8 cellular contexts compared by ENCODE assay signal in genomic region chr10:26881600-26882331, GRCh38. TPM values are rescaled to one million over a fixed set of nuclear protein-coding genes. Genes with fewer than 3 reads are reported as not detected.
DNase-seq lines count a peak whose midpoint lies in the region; ATAC-seq and TF ChIP-seq lines count a peak whose summit lies in the region.

No MANE protein-coding gene starts in this region.

- H3K9me3 Mint-ChIP-seq in T-cell, result no peaks in the 10 kb centered on the region

- H3K9me3 ChIP-seq in DOHH2 (ENCODE audit: control insufficient read depth, insufficient read depth, low read length), result no peaks in the 10 kb centered on the region
- no peaks in the 10 kb centered on the region for H3K9me3 ChIP-seq in parathyroid adenoma (ENCODE audit: control insufficient read depth, low read length)

- H2AFZ ChIP-seq in parathyroid adenoma, result no peak overlapping the region

- POLR2A ChIA-PET in T-cell (lab: Charles Lee), result interaction anchor here in 1 of 2 donors (0.8 to 1.6 kb wide), 2 partner anchors 156 to 163 kb away, joined by 3 read pairs; no protein-coding TSS in a partner anchor

- H3K79me2 ChIP-seq in DOHH2 (ENCODE audit: control insufficient read depth, low read length), result no peaks in the 10 kb centered on the region
- no peaks in the 10 kb centered on the region for H3K79me2 ChIP-seq in parathyroid adenoma

- H3K4me3 Mint-ChIP-seq in T-cell, result no peak overlapping the region

- H3K36me3 Mint-ChIP-seq in T-cell, result no peaks in the 10 kb centered on the region

- H3K4me3 ChIP-seq in DOHH2 (ENCODE audit: low read length) (no peak overlapping the region), parathyroid adenoma (ENCODE audit: low read depth, low read length) (no peak overlapping the region)

- CTCF ChIA-PET in T-cell (lab: Charles Lee), result interaction anchor here (0.6 to 3.9 kb wide), 37 partner anchors 12 to 1802 kb away, joined by 3 to 58 read pairs (median 4); partner anchors contain the start of gene ABI1 (in 1 of the 2)

- peaks cover 0 to 3% (median 1%) of the 10 kb centered on the region in 3 donors for H3K4me1 Mint-ChIP-seq in T-cell

- peaks cover 7 to 18% of the 10 kb centered on the region in 2 donors for H3K27me3 Mint-ChIP-seq in T-cell

- peak; percentile 63 for ATAC-seq in GM21515 (IDR thresholded peaks at IDR 0.05; ENCODE audit: unreplicated experiment)
- ATAC-seq in T-cell (replicated peaks in 1 of 4), result peak; percentile 73 to 78 (median 76)

- DNase-seq in NCI-H1417 (lab: John Stamatoyannopoulos, UW) (peak; percentile 18 to 73 (median 22)), T-cell (peak in 1 of 34 experiments; percentile 15), foreskin melanocyte (peak; percentile 69), T1000 (lab: John Stamatoyannopoulos, UW) (no peak), NK-92 (lab: John Stamatoyannopoulos, UW; ENCODE audit: unreplicated experiment) (no peak)

- TF ChIP-seq CTCF in DOHH2 (IDR thresholded peaks at IDR 0.05; ENCODE audit: low read depth, low read length, poor library complexity, severe bottlenecking) (peak; percentile 64), parathyroid adenoma (IDR thresholded peaks at IDR 0.05) (peak; percentile 68)

- no peak overlapping the region for H3K9ac ChIP-seq in parathyroid adenoma

- peaks cover 10% of the 10 kb centered on the region for H3K4me1 ChIP-seq in DOHH2 (ENCODE audit: control insufficient read depth, low read length)
- no peaks in the 10 kb centered on the region for H3K4me1 ChIP-seq in parathyroid adenoma

- H3K9me2 ChIP-seq in DOHH2 (replicated peaks; ENCODE audit: control insufficient read depth, low read length), result no peaks in the 10 kb centered on the region

- no peaks in the 10 kb centered on the region for H3F3A ChIP-seq in DOHH2 (ENCODE audit: control insufficient read depth, insufficient read depth)

- H3K36me3 ChIP-seq in DOHH2 (ENCODE audit: control insufficient read depth, low read length) (no peaks in the 10 kb centered on the region), parathyroid adenoma (ENCODE audit: control insufficient read depth, insufficient read depth, low read length) (no peaks in the 10 kb centered on the region)

- H4K20me1 ChIP-seq in DOHH2 (ENCODE audit: control insufficient read depth, insufficient read depth, low read depth, low read length), result no peaks in the 10 kb centered on the region

- H3K27ac Mint-ChIP-seq in T-cell, result no peak overlapping the region

- peak overlapping the region; percentile 4; the same call in 1 of the 2 replicates for H3K4me2 ChIP-seq in DOHH2 (ENCODE audit: low read length)
- no peak overlapping the region for H3K4me2 ChIP-seq in parathyroid adenoma (ENCODE audit: low read length)

- H3K27ac ChIP-seq in DOHH2 (ENCODE audit: low read depth, low read length) (no peak overlapping the region), parathyroid adenoma (no peak overlapping the region)

- H3K27me3 ChIP-seq in DOHH2 (ENCODE audit: control insufficient read depth, low read length) (no peaks in the 10 kb centered on the region), parathyroid adenoma (ENCODE audit: control insufficient read depth, insufficient read depth, low read length) (no peaks in the 10 kb centered on the region)

RNA-seq across cellular contexts. Expression of gene ABI1, which starts 21.0 kb away (rescaled TPM):
- total RNA-seq in T-cell, result 10 to 100 TPM; 51.9 to 78.8 (median 60.0) TPM

Comparison
In these comparisons a context has a peak if more than half of its experiments do, and no peak if none do; other contexts are left out.
1. DNase-seq: peak in NCI-H1417 (3 of 3) and foreskin melanocyte (single experiment); none in T1000 (single experiment) and NK-92 (single experiment).